ENCODE assay signal across 8 cellular contexts in genomic region chr6:33426590-33427563, GRCh38.
A peak's percentile ranks its signal among the peaks of the same experiment; 100 is the strongest.
DNase-seq lines count a peak whose midpoint lies in the region; ATAC-seq and TF ChIP-seq lines count a peak whose summit lies in the region.

No MANE protein-coding gene starts in this region.

- TF ChIP-seq CTCF in HFF-Myc (IDR thresholded peaks at IDR 0.05; ENCODE audit: low read depth, low read length, missing control alignments): no peak

- peaks cover 77% of the 10 kb centered on the region for H3K4me1 Mint-ChIP-seq in activated naive CD4-positive, alpha-beta T cell treated with anti-CD3 and anti-CD28 coated beads, Interleukin-2, amount 10 ng/mL, durations not matched to agents 7 days and 5 days

- peaks cover 25% of the 10 kb centered on the region for H3K79me2 ChIP-seq in ACC112 (ENCODE audit: control insufficient read depth, insufficient read depth, low read length, unreplicated experiment)

- peak; percentile 16 for ATAC-seq in stimulated activated naive CD8-positive, alpha-beta T cell treated with anti-CD3 and anti-CD28 coated beads, Interleukin-15, Interleukin-2, amounts not matched to agents 100 U/mL and 50 U/mL, for 24 hours
- no peak for ATAC-seq in GM18907 (IDR thresholded peaks at IDR 0.05; ENCODE audit: unreplicated experiment)

- CTCF ChIA-PET in activated naive CD4-positive, alpha-beta T cell treated with anti-CD3 and anti-CD28 coated beads, Interleukin-2, amount 10 ng/mL, durations not matched to agents 7 days and 5 days (lab: Charles Lee): interaction anchor here (0.6 to 1.9 kb wide), 5 partner anchors 26 to 101 kb away, joined by 3 to 10 read pairs (median 3); no protein-coding TSS in a partner anchor

- H3K36me3 ChIP-seq in ACC112 (ENCODE audit: insufficient read depth, low read length) (no peaks in the 10 kb centered on the region; the same call in 1 of the 2 replicates), iPS-15b (ENCODE audit: control insufficient read depth, insufficient read depth, low read length) (peaks cover 7% of the 10 kb centered on the region)

- peaks cover 8% of the 10 kb centered on the region for H3K36me3 Mint-ChIP-seq in activated naive CD4-positive, alpha-beta T cell treated with anti-CD3 and anti-CD28 coated beads, Interleukin-2, amount 10 ng/mL, durations not matched to agents 7 days and 5 days

- H3K9me3 ChIP-seq in iPS-15b (ENCODE audit: control insufficient read depth, insufficient read depth, low read length): no peaks in the 10 kb centered on the region

- H3K4me1 ChIP-seq in ACC112 (ENCODE audit: control insufficient read depth, insufficient read depth, low read length, unreplicated experiment) (peaks cover 42% of the 10 kb centered on the region), iPS-15b (ENCODE audit: control insufficient read depth, insufficient read depth, low read length) (peaks cover 20% of the 10 kb centered on the region)

- no peaks in the 10 kb centered on the region for H3K27me3 ChIP-seq in ACC112 (ENCODE audit: insufficient read depth, low read length)
- H3K27me3 ChIP-seq in iPS-15b (ENCODE audit: control insufficient read depth, insufficient read depth, low read length): no peaks in the 10 kb centered on the region

- peak overlapping the region; percentile 91 for H3K27ac Mint-ChIP-seq in activated naive CD4-positive, alpha-beta T cell treated with anti-CD3 and anti-CD28 coated beads, Interleukin-2, amount 10 ng/mL, durations not matched to agents 7 days and 5 days

- DNase-seq in HFF-Myc (ENCODE audit: extremely low read depth, low read depth) (no peak), DMS153 treated with DMSO at 0.1 percent for 48 hours (lab: John Stamatoyannopoulos, UW; ENCODE audit: unreplicated experiment) (no peak), DMS153 (lab: John Stamatoyannopoulos, UW) (no peak)
- peak; percentile 61 for DNase-seq in activated naive CD4-positive, alpha-beta T cell treated with anti-CD3 and anti-CD28 coated beads, Interleukin-2, amount 10 ng/mL, durations not matched to agents 7 days and 5 days
- no peak for DNase-seq in stimulated activated naive CD8-positive, alpha-beta T cell treated with anti-CD3 and anti-CD28 coated beads, Interleukin-15, Interleukin-2, amounts not matched to agents 100 U/mL and 50 U/mL, for 24 hours

- H3K4me3 Mint-ChIP-seq in activated naive CD4-positive, alpha-beta T cell treated with anti-CD3 and anti-CD28 coated beads, Interleukin-2, amount 10 ng/mL, durations not matched to agents 7 days and 5 days: peak overlapping the region; percentile 93

- H3K4me3 ChIP-seq in ACC112 (ENCODE audit: low read depth, low read length): peak overlapping the region; percentile 71
- H3K4me3 ChIP-seq in HFF-Myc (replicated peaks; ENCODE audit: low read depth, low read length): peak overlapping the region; percentile 55
- H3K4me3 ChIP-seq in iPS-15b (ENCODE audit: low read depth, low read length): peak overlapping the region; percentile 80

- H3K27me3 Mint-ChIP-seq in activated naive CD4-positive, alpha-beta T cell treated with anti-CD3 and anti-CD28 coated beads, Interleukin-2, amount 10 ng/mL, durations not matched to agents 7 days and 5 days: peaks cover 17% of the 10 kb centered on the region

- peak overlapping the region; percentile 61 for H3K27ac ChIP-seq in ACC112 (ENCODE audit: low read depth, low read length)

- no peaks in the 10 kb centered on the region for H3K9me3 Mint-ChIP-seq in activated naive CD4-positive, alpha-beta T cell treated with anti-CD3 and anti-CD28 coated beads, Interleukin-2, amount 10 ng/mL, durations not matched to agents 7 days and 5 days

- H2AFZ ChIP-seq in ACC112 (ENCODE audit: low read length, unreplicated experiment): no peak overlapping the region

- no peak overlapping the region for H3K9ac ChIP-seq in iPS-15b (ENCODE audit: low read depth, low read length)
